9 cellular contexts compared by ENCODE assay signal in genomic region chr10:454860-455259, GRCh38.
DNase-seq lines count a peak whose midpoint lies in the region; ATAC-seq and FAIRE-seq lines count a peak whose summit lies in the region.
"Had no signal": no experiment of that assay in that cellular context is flagged by ENCODE, and none has a peak within 500 bp of the region (broad histone marks: within the 10 kb centered on the region; RNA-seq: fewer than 3 reads in every experiment).

No MANE protein-coding gene starts in this region.

- peak; percentile 94 for FAIRE-seq in HTR-8/SVneo (lab: Jason Lieb, UNC)

- peaks cover 10% of the 10 kb centered on the region for H3K36me3 Mint-ChIP-seq in central memory CD8-positive, alpha-beta T cell (ENCODE audit: insufficient read depth)

- peaks cover 3% of the 10 kb centered on the region for H3K27me3 Mint-ChIP-seq in central memory CD8-positive, alpha-beta T cell

- H3K27ac ChIP-seq in mesodermal cell (ENCODE audit: low read depth, low read length, severe bottlenecking), result peak overlapping the region; percentile 73

- peak overlapping the region; percentile 35 for H3K4me3 Mint-ChIP-seq in central memory CD8-positive, alpha-beta T cell

- in situ Hi-C loops in KBM-7 (cut with MboI; ENCODE audit: low pct_unique_long_range_greater_than_20kb, low sequenced_read_pairs), result no loop called here

- WGBS in mesodermal cell (ENCODE audit: insufficient coverage in 2 of 2), 2 experiments, result 82 to 83% methylated on average over 5 of the region's 5 CpGs

- H3K27ac Mint-ChIP-seq in central memory CD8-positive, alpha-beta T cell (ENCODE audit: low read depth), result no peak overlapping the region

- no peaks in the 10 kb centered on the region for H3K9me3 Mint-ChIP-seq in central memory CD8-positive, alpha-beta T cell

- ATAC-seq in central memory CD8-positive, alpha-beta T cell (replicated peaks; ENCODE audit: extremely low read depth, poor library complexity, severe bottlenecking), result no peak
- no peak for ATAC-seq in HG03139 (IDR thresholded peaks at IDR 0.05; ENCODE audit: unreplicated experiment)

- H3K4me3 ChIP-seq in mesodermal cell (ENCODE audit: extremely low read depth, insufficient read depth, low read length, poor library complexity, severe bottlenecking), result no peak overlapping the region

- H3K9me3 ChIP-seq in mesodermal cell (ENCODE audit: control insufficient read depth, low read length), result no peaks in the 10 kb centered on the region

- H3K36me3 ChIP-seq in mesodermal cell (ENCODE audit: control insufficient read depth, insufficient read depth, low read length), result peaks cover 4% of the 10 kb centered on the region

- peaks cover 3% of the 10 kb centered on the region for H3K4me1 ChIP-seq in mesodermal cell (ENCODE audit: control insufficient read depth, insufficient read depth, low read length, poor library complexity, severe bottlenecking)

- H3K4me1 Mint-ChIP-seq in central memory CD8-positive, alpha-beta T cell, result peaks cover 39% of the 10 kb centered on the region

- DNase-seq in AG08395 (ENCODE audit: low spot score), result peak; percentile 82
- peak; percentile 88 for DNase-seq in HTR-8/SVneo (ENCODE audit: insufficient read length, low spot score)
- DNase-seq in central memory CD8-positive, alpha-beta T cell (ENCODE audit: low spot score in 2 of 2), result no peak
- DNase-seq in NCI-H2029 treated with DMSO at 0.1 percent for 48 hours (lab: John Stamatoyannopoulos, UW), result no peak
- no peak for DNase-seq in iPS-NIHi7 (ENCODE audit: extremely low spot score)
- DNase-seq in KBM-7, result no peak
- DNase-seq: effector CD4-positive, alpha-beta T cell had no signal

Comparison
In these comparisons a context has a peak if more than half of its experiments do, and no peak if none do; other contexts are left out.
1. DNase-seq: peak in AG08395 (single experiment) and HTR-8/SVneo (single experiment); none in central memory CD8-positive, alpha-beta T cell (0 of 2), NCI-H2029 treated with DMSO at 0.1 percent for 48 hours (single experiment), iPS-NIHi7 (single experiment) and KBM-7 (single experiment).